Comparison of ENCODE assay signal across 8 cellular contexts in genomic region chr9:74496819-74497749, GRCh38. TPM values are rescaled to one million over a fixed set of nuclear protein-coding genes. Genes with fewer than 3 reads are reported as not detected.
DNase-seq lines count a peak whose midpoint lies in the region; ATAC-seq and TF ChIP-seq lines count a peak whose summit lies in the region.

Gene RORB (plus strand): TSS chr9:74497335. CDS start chr9:74497977, 642 bp downstream.

- TF ChIP-seq CTCF in BE2C (IDR thresholded peaks at IDR 0.05; ENCODE audit: low read depth, low read length) (no peak), heart left ventricle (IDR thresholded peaks at IDR 0.05) (no peak), omental fat pad (IDR thresholded peaks at IDR 0.05) (no peak)

- intact Hi-C loops in heart left ventricle (cut with DNase I), result no loop called here

- peak within 1 kb of the TSS in 10 of 12 donors; percentile 8 to 72 (median 65) for H3K27ac ChIP-seq in heart left ventricle

- H3K27me3 ChIP-seq in BE2C (peaks cover 39% of the 10 kb centered on the region), heart left ventricle (peaks cover 0 to 82% (median 10%) of the 10 kb centered on the region in 9 donors)

- H3K36me3 ChIP-seq in BE2C (no peaks in the 10 kb centered on the region), heart left ventricle (no peaks in the 10 kb centered on the region)

- 0 to 1% (median 1%) methylated on average over 40 to 50 of the region's 50 CpGs for WGBS in heart left ventricle, 4 donors

- DNase-seq in BE2C (peak; percentile 77), NCI-H460 (ENCODE audit: extremely low read depth, low read depth) (peak; percentile 25), amygdala (lab: John Stamatoyannopoulos, UW) (peak in 53 of 56 donors; percentile 33 to 93 (median 74)), heart left ventricle (peak; percentile 65 to 83 (median 80)), omental fat pad (ENCODE audit: low spot score) (no peak), NCI-H1694 (lab: John Stamatoyannopoulos, UW) (no peak)

- peak within 1 kb of the TSS; percentile 54 for H3K4me3 ChIP-seq in BE2C (ENCODE audit: low read depth, low read length)
- H3K4me3 ChIP-seq in heart left ventricle, result peak within 1 kb of the TSS; percentile 48 to 80 (median 60)

- no peaks in the 10 kb centered on the region for H3K4me1 ChIP-seq in BE2C
- H3K4me1 ChIP-seq in heart left ventricle, result peaks cover 0 to 28% (median 2%) of the 10 kb centered on the region in 12 donors

- ATAC-seq in GM18861 (IDR thresholded peaks at IDR 0.05; ENCODE audit: unreplicated experiment) (peak; percentile 84), HG03039 (IDR thresholded peaks at IDR 0.05; ENCODE audit: unreplicated experiment) (peak; percentile 97), heart left ventricle (peak; percentile 95 to 98 (median 96)), omental fat pad (ENCODE audit: low FRiP score) (peak; percentile 86)

- TF ChIP-seq POLR2A in heart left ventricle (IDR thresholded peaks at IDR 0.05), result no peak

- no peaks in the 10 kb centered on the region for H3K9me3 ChIP-seq in BE2C
- H3K9me3 ChIP-seq in heart left ventricle, result no peaks in the 10 kb centered on the region

RNA-seq across cellular contexts. Expression of gene RORB, which starts in this region (rescaled TPM):
- not detected for polyA plus RNA-seq in BE2C (2012; ENCODE audit: insufficient read depth, insufficient read length, low read depth)
- not detected in 2 replicates for total RNA-seq in NCI-H460 (2014; rRNA removed; shearing (Covaris generic))
- polyA plus RNA-seq in NCI-H460 (2014; cell fraction: nucleus; rRNA removed), result not detected in 2 replicates
- total RNA-seq in heart left ventricle (10 to 100 TPM in 1 of 9 donors, 1 to 10 TPM in 8; 2.2 to 10.2 (median 4.1) TPM), omental fat pad (1 to 10 TPM in 3 of 4 donors, under 1 TPM in 1; 0.50 to 2.8 (median 2.1) TPM)
- under 1 TPM; 0.53 to 0.83 TPM for polyA plus RNA-seq in heart left ventricle

Comparison
In these comparisons a context has a peak if more than half of its experiments do, and no peak if none do; other contexts are left out.
1. Peak in DNase-seq in NCI-H460; RNA of the gene not detected or under 1 TPM.
2. DNase-seq: peak in BE2C (single experiment), amygdala (53 of 56) and heart left ventricle (5 of 5); none in omental fat pad (single experiment) and NCI-H1694 (single experiment).
3. Peak in every context shown above with its lines, with median percentiles within 50 percentile points of each other: ATAC-seq.